In the genomic region with DNA sequence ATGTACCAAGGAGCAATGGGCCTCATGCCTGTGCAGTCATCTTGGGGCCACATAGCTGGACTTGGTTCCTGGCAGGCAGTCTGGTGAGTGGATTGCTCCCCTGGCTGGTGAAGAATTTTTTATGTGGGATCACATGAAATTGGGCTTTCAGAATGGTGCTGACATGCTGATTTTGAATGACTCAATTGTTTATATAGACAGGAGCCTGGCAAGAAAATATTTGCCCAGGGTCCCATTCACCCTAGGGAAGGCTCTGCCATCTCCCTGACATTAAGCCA, we compare ENCODE assay signal across 30 cellular contexts.
DNase-seq lines count a peak whose midpoint lies in the region; ATAC-seq and TF ChIP-seq lines count a peak whose summit lies in the region.
"Had no signal": no experiment of that assay in that cellular context is flagged by ENCODE, and none has a peak within 500 bp of the region (broad histone marks: within the 10 kb centered on the region; RNA-seq: fewer than 3 reads in every experiment).

No MANE protein-coding gene starts in this region.

- H3K9me3 ChIP-seq in right cardiac atrium (ENCODE audit: control insufficient read depth, low read length) (no peaks in the 10 kb centered on the region), ascending aorta (peaks cover 0 to 13% of the 10 kb centered on the region in 2 donors)

- H3K36me3 Mint-ChIP-seq in activated T-helper 2 cell treated with anti-CD3 and anti-CD28 coated beads, Interferon-gamma antibody, Interleukin-2, Interleukin-4, amounts not matched to agents 10 μg/mL and 5 μg/mL and 100 μg/mL, durations not matched to agents 14 hours and 24 hours and 36 hours (ENCODE audit: low read depth) = no peaks in the 10 kb centered on the region
- H3K36me3 Mint-ChIP-seq in type B pancreatic cell = no peaks in the 10 kb centered on the region
- H3K36me3 Mint-ChIP-seq: activated naive CD8-positive, alpha-beta T cell treated with anti-CD3 and anti-CD28 coated beads for 36 hours; CD8-positive, alpha-beta T cell; naive B cell had no signal

- no peak overlapping the region for H3K27ac Mint-ChIP-seq in activated T-helper 2 cell treated with anti-CD3 and anti-CD28 coated beads, Interferon-gamma antibody, Interleukin-2, Interleukin-4, amounts not matched to agents 10 μg/mL and 5 μg/mL and 100 μg/mL, durations not matched to agents 14 hours and 24 hours and 36 hours
- no peak overlapping the region for H3K27ac Mint-ChIP-seq in type B pancreatic cell
- H3K27ac Mint-ChIP-seq: activated CD4-positive, alpha-beta T cell treated with anti-CD3 and anti-CD28 coated beads for 36 hours; activated naive CD8-positive, alpha-beta T cell treated with anti-CD3 and anti-CD28 coated beads for 36 hours; B cell; CD8-positive, alpha-beta T cell; dendritic cell treated with granulocyte-macrophage colony-stimulating factor and Interleukin-4, amounts not matched to agents 40 ng/mL and 50 ng/mL, for 4 days; endodermal cell; mesothelial cell of epicardium; naive B cell; stimulated activated naive CD8-positive, alpha-beta T cell treated with anti-CD3 and anti-CD28 coated beads, Interleukin-15, amount 100 ng/mL, for 72 hours had no signal

- no peaks in the 10 kb centered on the region for H3K27me3 ChIP-seq in right cardiac atrium (ENCODE audit: control insufficient read depth, insufficient read depth)
- H3K27me3 ChIP-seq in ascending aorta = no peaks in the 10 kb centered on the region

- no peaks in the 10 kb centered on the region for H3K36me3 ChIP-seq in ascending aorta

- no peak for TF ChIP-seq CTCF in ascending aorta (IDR thresholded peaks at IDR 0.05)
- TF ChIP-seq CTCF in type B pancreatic cell (conservative IDR thresholded peaks at IDR 0.05) = no peak

- DNase-seq in right cardiac atrium = peak in 2 of 3 donors; percentile 40 to 64
- DNase-seq in left cardiac atrium = no peak
- no peak for DNase-seq in ascending aorta (ENCODE audit: low spot score in 2 of 2)
- DNase-seq in sciatic nerve (ENCODE audit: low spot score) = no peak
- DNase-seq in activated T-helper 2 cell treated with anti-CD3 and anti-CD28 coated beads, Interferon-gamma antibody, Interleukin-2, Interleukin-4, amounts not matched to agents 10 μg/mL and 5 μg/mL and 100 μg/mL, durations not matched to agents 14 hours and 24 hours and 36 hours (ENCODE audit: low spot score) = no peak
- no peak for DNase-seq in type B pancreatic cell (ENCODE audit: extremely low spot score, unreplicated experiment)
- no peak for DNase-seq in NOMO-1 treated with dmso at 0.1 percent for 144 hours (lab: John Stamatoyannopoulos, UW; ENCODE audit: unreplicated experiment)
- DNase-seq: activated CD4-positive, alpha-beta T cell treated with anti-CD3 and anti-CD28 coated beads for 36 hours; activated naive CD8-positive, alpha-beta T cell treated with anti-CD3 and anti-CD28 coated beads for 36 hours; activated T-cell treated with anti-CD3 and anti-CD28 coated beads for 4 hours; caudate nucleus; CD8-positive, alpha-beta T cell; DMS 273 treated with DMSO at 0.1 percent for 48 hours; endodermal cell; HCEC 1CT; left ventricle myocardium superior; MM.1S; naive B cell; NCI-H1417 treated with DMSO at 0.1 percent for 48 hours; nucleus accumbens; OCI-M1; small intestine; stimulated activated CD4-positive, alpha-beta T cell treated with anti-CD3 and anti-CD28 coated beads, Interleukin-1b, Interleukin-23, amount 100 ng/mL, for 48 hours; stimulated activated CD8-positive, alpha-beta memory T cell treated with anti-CD3 and anti-CD28 coated beads, Interleukin-4, amount 100 ng/mL, for 48 hours; stimulated activated naive CD8-positive, alpha-beta T cell treated with anti-CD3 and anti-CD28 coated beads, Interleukin-15, amount 100 ng/mL, for 72 hours had no signal

- H3K4me3 Mint-ChIP-seq in activated T-helper 2 cell treated with anti-CD3 and anti-CD28 coated beads, Interferon-gamma antibody, Interleukin-2, Interleukin-4, amounts not matched to agents 10 μg/mL and 5 μg/mL and 100 μg/mL, durations not matched to agents 14 hours and 24 hours and 36 hours (ENCODE audit: low read depth) = no peak overlapping the region
- no peak overlapping the region for H3K4me3 Mint-ChIP-seq in type B pancreatic cell
- H3K4me3 Mint-ChIP-seq: activated CD4-positive, alpha-beta T cell treated with anti-CD3 and anti-CD28 coated beads for 36 hours; activated naive CD8-positive, alpha-beta T cell treated with anti-CD3 and anti-CD28 coated beads for 36 hours; B cell; CD8-positive, alpha-beta T cell; dendritic cell treated with granulocyte-macrophage colony-stimulating factor and Interleukin-4, amounts not matched to agents 40 ng/mL and 50 ng/mL, for 4 days; endodermal cell; mesothelial cell of epicardium; stimulated activated naive CD8-positive, alpha-beta T cell treated with anti-CD3 and anti-CD28 coated beads, Interleukin-15, amount 100 ng/mL, for 72 hours had no signal

- H3K4me1 Mint-ChIP-seq in activated T-helper 2 cell treated with anti-CD3 and anti-CD28 coated beads, Interferon-gamma antibody, Interleukin-2, Interleukin-4, amounts not matched to agents 10 μg/mL and 5 μg/mL and 100 μg/mL, durations not matched to agents 14 hours and 24 hours and 36 hours (ENCODE audit: low read depth) = no peaks in the 10 kb centered on the region
- peaks cover 16% of the 10 kb centered on the region for H3K4me1 Mint-ChIP-seq in type B pancreatic cell (ENCODE audit: unreplicated experiment)
- H3K4me1 Mint-ChIP-seq: activated CD4-positive, alpha-beta T cell treated with anti-CD3 and anti-CD28 coated beads for 36 hours; activated naive CD8-positive, alpha-beta T cell treated with anti-CD3 and anti-CD28 coated beads for 36 hours; B cell; naive B cell; stimulated activated naive CD8-positive, alpha-beta T cell treated with anti-CD3 and anti-CD28 coated beads, Interleukin-15, amount 100 ng/mL, for 72 hours had no signal

- H3K4me3 ChIP-seq in right cardiac atrium (ENCODE audit: low read length) (no peak overlapping the region), ascending aorta (no peak overlapping the region)

- intact Hi-C loops in right cardiac atrium (cut with DNase I) = no loop called here
- intact Hi-C loops in left cardiac atrium (cut with DNase I) = no loop called here
- intact Hi-C loops in ascending aorta (cut with DNase I) = no loop called here
- intact Hi-C loops in sciatic nerve (cut with DNase I) = no loop called here
- intact Hi-C loops in activated T-helper 2 cell treated with anti-CD3 and anti-CD28 coated beads, Interferon-gamma antibody, Interleukin-2, Interleukin-4, amounts not matched to agents 10 μg/mL and 5 μg/mL and 100 μg/mL, durations not matched to agents 14 hours and 24 hours and 36 hours (cut with micrococcal nuclease) = no loop called here

- peak overlapping the region; percentile 8 for H3K27ac ChIP-seq in right cardiac atrium (ENCODE audit: low read length)
- H3K27ac ChIP-seq in ascending aorta = peak overlapping the region; percentile 91

- no peaks in the 10 kb centered on the region for H3K27me3 Mint-ChIP-seq in activated T-helper 2 cell treated with anti-CD3 and anti-CD28 coated beads, Interferon-gamma antibody, Interleukin-2, Interleukin-4, amounts not matched to agents 10 μg/mL and 5 μg/mL and 100 μg/mL, durations not matched to agents 14 hours and 24 hours and 36 hours (ENCODE audit: low read depth)
- peaks cover 6% of the 10 kb centered on the region for H3K27me3 Mint-ChIP-seq in type B pancreatic cell
- H3K27me3 Mint-ChIP-seq: activated naive CD8-positive, alpha-beta T cell treated with anti-CD3 and anti-CD28 coated beads for 36 hours; B cell; naive B cell had no signal

- H3K9me3 Mint-ChIP-seq in activated T-helper 2 cell treated with anti-CD3 and anti-CD28 coated beads, Interferon-gamma antibody, Interleukin-2, Interleukin-4, amounts not matched to agents 10 μg/mL and 5 μg/mL and 100 μg/mL, durations not matched to agents 14 hours and 24 hours and 36 hours = no peaks in the 10 kb centered on the region
- H3K9me3 Mint-ChIP-seq in type B pancreatic cell = peaks cover 5% of the 10 kb centered on the region
- H3K9me3 Mint-ChIP-seq: dendritic cell treated with granulocyte-macrophage colony-stimulating factor and Interleukin-4, amounts not matched to agents 40 ng/mL and 50 ng/mL, for 4 days; stimulated activated naive CD8-positive, alpha-beta T cell treated with anti-CD3 and anti-CD28 coated beads, Interleukin-15, amount 100 ng/mL, for 72 hours had no signal

- ATAC-seq in right cardiac atrium = no peak
- ATAC-seq in left cardiac atrium = no peak
- ATAC-seq in sciatic nerve = peak; percentile 7
- no peak for ATAC-seq in GM19397 (IDR thresholded peaks at IDR 0.05; ENCODE audit: unreplicated experiment)
- ATAC-seq: activated CD4-positive, alpha-beta T cell treated with anti-CD3 and anti-CD28 coated beads for 36 hours; CD8-positive, alpha-beta T cell; esophagus mucosa; left ventricle myocardium superior; stimulated activated naive CD8-positive, alpha-beta T cell treated with anti-CD3 and anti-CD28 coated beads, Interleukin-15, amount 100 ng/mL, for 72 hours had no signal

- H3K4me1 ChIP-seq in right cardiac atrium (ENCODE audit: control insufficient read depth, insufficient read depth, low read length) = peaks cover 45% of the 10 kb centered on the region
- peaks cover 34 to 61% of the 10 kb centered on the region in 2 donors for H3K4me1 ChIP-seq in ascending aorta

Comparison
In these comparisons a context has a peak if more than half of its experiments do, and no peak if none do; other contexts are left out.
1. DNase-seq: peak in right cardiac atrium (2 of 3); none in left cardiac atrium (single experiment), ascending aorta (0 of 2), sciatic nerve (single experiment), activated T-helper 2 cell treated with anti-CD3 and anti-CD28 coated beads, Interferon-gamma antibody, Interleukin-2, Interleukin-4, amounts not matched to agents 10 μg/mL and 5 μg/mL and 100 μg/mL, durations not matched to agents 14 hours and 24 hours and 36 hours (single experiment), type B pancreatic cell (single experiment) and NOMO-1 treated with dmso at 0.1 percent for 144 hours (single experiment).